ENCODE assay signal across 13 cellular contexts in genomic region chr16:53863861-53864260, GRCh38.
DNase-seq lines count a peak whose midpoint lies in the region; ATAC-seq, FAIRE-seq and TF ChIP-seq lines count a peak whose summit lies in the region.
"Had no signal": no experiment of that assay in that cellular context is flagged by ENCODE, and none has a peak within 500 bp of the region (broad histone marks: within the 10 kb centered on the region; RNA-seq: fewer than 3 reads in every experiment).

No MANE protein-coding gene starts in this region.

- H3K23me2 ChIP-seq in H9 (ENCODE audit: insufficient read length, low read depth, low read length, poor library complexity, severe bottlenecking) = no peaks in the 10 kb centered on the region

- no peaks in the 10 kb centered on the region for H3K27me3 ChIP-seq in H9 (ENCODE audit: insufficient read depth, low read length)
- no peaks in the 10 kb centered on the region for H3K27me3 ChIP-seq in astrocyte (ENCODE audit: insufficient read depth, low read length)
- H3K27me3 ChIP-seq in foreskin keratinocyte = no peaks in the 10 kb centered on the region

- H3K27me3 Mint-ChIP-seq in H9 (ENCODE audit: low read depth) (no peaks in the 10 kb centered on the region), astrocyte (ENCODE audit: low read depth, unreplicated experiment) (no peaks in the 10 kb centered on the region), glutamatergic neuron (ENCODE audit: unreplicated experiment) (no peaks in the 10 kb centered on the region), immature natural killer cell (ENCODE audit: low read depth in 3 of 3) (peaks cover 0 to 6% (median 2%) of the 10 kb centered on the region in 3 donors)

- ATAC-seq in A549 (no peak), foreskin keratinocyte (no peak)

- DNase-seq in A549 (ENCODE audit: low read depth in 1 of 2, low spot score in 1 of 2) (no peak), H9 (no peak), astrocyte (ENCODE audit: low read depth) (no peak), foreskin keratinocyte (no peak), glutamatergic neuron (no peak), amygdala (lab: John Stamatoyannopoulos, UW) (no peak), immature natural killer cell (no peak)
- DNase-seq: COR-L47, GM23248, NCI-H1930, NCI-H526 treated with DMSO at 0.1 percent for 48 hours, SIG-M5 had no signal

- no peak overlapping the region for H4K5ac ChIP-seq in H9 (ENCODE audit: insufficient read length, low read depth, low read length)

- no peak for TF ChIP-seq POLR2A in A549 (IDR thresholded peaks at IDR 0.05; ENCODE audit: low read length)

- no peak overlapping the region for H3K14ac ChIP-seq in H9 (ENCODE audit: insufficient read depth, low read length)

- H3K9me3 Mint-ChIP-seq in H9 = no peaks in the 10 kb centered on the region
- H3K9me3 Mint-ChIP-seq in astrocyte (ENCODE audit: unreplicated experiment) = no peaks in the 10 kb centered on the region
- peaks cover 2% of the 10 kb centered on the region for H3K9me3 Mint-ChIP-seq in glutamatergic neuron (ENCODE audit: unreplicated experiment)
- H3K9me3 Mint-ChIP-seq in immature natural killer cell = no peaks in the 10 kb centered on the region

- no peak overlapping the region for H3K4me3 ChIP-seq in A549
- no peak overlapping the region for H3K4me3 ChIP-seq in astrocyte (ENCODE audit: insufficient read depth, low read depth, low read length)
- H3K4me3 ChIP-seq: GM23248 had no signal

- no peak overlapping the region for H2BK5ac ChIP-seq in H9 (ENCODE audit: insufficient read length, low read length)

- H3K9me3 ChIP-seq in A549 (no peaks in the 10 kb centered on the region), H9 (ENCODE audit: control insufficient read depth, low read depth, low read length) (no peaks in the 10 kb centered on the region), astrocyte (ENCODE audit: insufficient read depth, low read depth, low read length) (no peaks in the 10 kb centered on the region)

- no peak overlapping the region for H2BK120ac ChIP-seq in H9 (ENCODE audit: low read depth, low read length, poor library complexity, severe bottlenecking)

- no peak for TF ChIP-seq EP300 in A549 (IDR thresholded peaks at IDR 0.05)

- no peak overlapping the region for H2BK20ac ChIP-seq in H9 (ENCODE audit: low read depth, low read length, poor library complexity, severe bottlenecking)

- H3K56ac ChIP-seq in H9 (ENCODE audit: insufficient read length, low read depth, low read length) = no peak overlapping the region

- H3K27ac ChIP-seq in A549 = peak overlapping the region; percentile 43 to 64; a peak in 3 of 6 replicates
- no peak overlapping the region for H3K27ac ChIP-seq in H9 (ENCODE audit: insufficient read length, low read depth, low read length)
- H3K27ac ChIP-seq in astrocyte (ENCODE audit: low read depth, low read length) = no peak overlapping the region
- peak overlapping the region; percentile 52 for H3K27ac ChIP-seq in foreskin keratinocyte

- H3T11ph ChIP-seq in H9 (ENCODE audit: low read length) = no peak overlapping the region

- H3K4me1 ChIP-seq in A549 (peaks cover 23% of the 10 kb centered on the region), H9 (ENCODE audit: insufficient read depth, low read length) (peaks cover 3% of the 10 kb centered on the region; the same call in 1 of the 2 replicates), astrocyte (ENCODE audit: insufficient read depth, low read length) (peaks cover 18% of the 10 kb centered on the region), foreskin keratinocyte (peaks cover 18% of the 10 kb centered on the region)

- no peak overlapping the region for H3K9ac ChIP-seq in H9 (ENCODE audit: extremely low read depth, insufficient read length, low read length)
- no peak overlapping the region for H3K9ac ChIP-seq in astrocyte (ENCODE audit: low read length)
- H3K9ac ChIP-seq: GM23248 had no signal

- no peaks in the 10 kb centered on the region for H3K79me1 ChIP-seq in H9 (ENCODE audit: insufficient read depth, low read depth, low read length, poor library complexity, severe bottlenecking)

- no peak overlapping the region for H4K8ac ChIP-seq in H9 (replicated peaks; ENCODE audit: insufficient read length, low read depth, low read length)

- no peak overlapping the region for H2BK12ac ChIP-seq in H9 (ENCODE audit: insufficient read length, low read depth, low read length)

- H4K91ac ChIP-seq in H9 (ENCODE audit: insufficient read length, low read depth, low read length) = no peak overlapping the region

- CTCF ChIA-PET in A549 (lab: Yijun Ruan, JAX) = interaction anchor here (1.5 kb wide), 1 partner anchor 91 kb away, joined by 7 read pairs; no protein-coding TSS in a partner anchor

- H3K36me3 ChIP-seq in astrocyte (ENCODE audit: insufficient read depth, low read length) = no peaks in the 10 kb centered on the region

- no peaks in the 10 kb centered on the region for H3K79me2 ChIP-seq in H9 (ENCODE audit: insufficient read depth, low read length)
- H3K79me2 ChIP-seq in astrocyte (ENCODE audit: insufficient read depth, low read length) = no peaks in the 10 kb centered on the region

- FAIRE-seq in A549 (lab: Jason Lieb, UNC) (no peak), astrocyte (lab: Jason Lieb, UNC) (no peak)
- FAIRE-seq: GM12892 had no signal

- H4K20me1 ChIP-seq in H9 (ENCODE audit: control insufficient read depth, insufficient read depth, insufficient read length) (no peaks in the 10 kb centered on the region), astrocyte (ENCODE audit: insufficient read depth, low read length) (no peaks in the 10 kb centered on the region)

- H3K27ac Mint-ChIP-seq in H9 (peak overlapping the region in 2 of 3 experiments; percentile 59 to 80; a peak in 2 of 7 replicates), astrocyte (ENCODE audit: unreplicated experiment) (peak overlapping the region; percentile 6), glutamatergic neuron (ENCODE audit: unreplicated experiment) (no peak overlapping the region), immature natural killer cell (no peak overlapping the region)

- H3K4me1 Mint-ChIP-seq in H9 (peaks cover 14 to 27% of the 10 kb centered on the region in 2 experiments), astrocyte (ENCODE audit: low read depth, unreplicated experiment) (peaks cover 10% of the 10 kb centered on the region), glutamatergic neuron (ENCODE audit: low read depth, unreplicated experiment) (peaks cover 4% of the 10 kb centered on the region), immature natural killer cell (no peaks in the 10 kb centered on the region)

- H2AFZ ChIP-seq in H9 (ENCODE audit: low read length) (no peak overlapping the region), astrocyte (ENCODE audit: low read depth, low read length) (no peak overlapping the region)
- H2AFZ ChIP-seq: GM23248 had no signal

- WGBS in A549 (ENCODE audit: missing lambda C conversion rate) = 95% methylated on average over 2 of the region's 2 CpGs
- WGBS in H9 (ENCODE audit: extremely low coverage, insufficient read length, low lambda C conversion rate) = no CpG with 5 or more reads among the region's 2 CpGs

- H3K23ac ChIP-seq in H9 (ENCODE audit: insufficient read length, low read depth, low read length) = no peak overlapping the region

- POLR2A ChIA-PET in A549 (lab: Yijun Ruan, JAX) = no interaction called here

- no peak for TF ChIP-seq RAD21 in A549 (conservative IDR thresholded peaks at IDR 0.05 in 1 of 2, IDR thresholded peaks at IDR 0.05 in 1 of 2)

- H3K4me2 ChIP-seq in A549 = no peak overlapping the region
- H3K4me2 ChIP-seq in H9 (ENCODE audit: insufficient read depth, insufficient read length, low read length) = no peak overlapping the region
- no peak overlapping the region for H3K4me2 ChIP-seq in astrocyte (ENCODE audit: low read length)

- H3K4me3 Mint-ChIP-seq in H9 (no peak overlapping the region), astrocyte (ENCODE audit: unreplicated experiment) (no peak overlapping the region), glutamatergic neuron (ENCODE audit: unreplicated experiment) (no peak overlapping the region), immature natural killer cell (no peak overlapping the region)

- TF ChIP-seq CTCF in A549 (IDR thresholded peaks at IDR 0.05) (no peak), H9 (conservative IDR thresholded peaks at IDR 0.05) (no peak), astrocyte (IDR thresholded peaks at IDR 0.05; ENCODE audit: insufficient read depth, low read depth, low read length) (no peak), foreskin keratinocyte (conservative IDR thresholded peaks at IDR 0.05) (no peak), glutamatergic neuron (IDR thresholded peaks at IDR 0.05; ENCODE audit: partially characterized antibody, unreplicated experiment) (no peak)

- H3K36me3 Mint-ChIP-seq in H9 (ENCODE audit: insufficient read depth in 1 of 3, low read depth in 3 of 3) (no peaks in the 10 kb centered on the region; a peak in 1 of 7 replicates), astrocyte (ENCODE audit: low read depth, unreplicated experiment) (peaks cover 5% of the 10 kb centered on the region), glutamatergic neuron (ENCODE audit: unreplicated experiment) (no peaks in the 10 kb centered on the region), immature natural killer cell (peaks cover 4 to 34% (median 25%) of the 10 kb centered on the region in 3 donors)

- no peak overlapping the region for H3K4ac ChIP-seq in H9 (ENCODE audit: low read depth, low read length)

- no peak overlapping the region for H2BK15ac ChIP-seq in H9 (ENCODE audit: low read depth, low read length)

- no peak overlapping the region for H3K18ac ChIP-seq in H9 (ENCODE audit: insufficient read length, low read depth, low read length)

- H2AK5ac ChIP-seq in H9 (ENCODE audit: insufficient read length, low read length) = no peak overlapping the region

TF ChIP-seq in A549, 52 proteins besides CTCF, POLR2A, EP300 and RAD21 (continues in another document):
- TF ChIP-seq SMC3 (IDR thresholded peaks at IDR 0.05) (no peak), CBX8 (IDR thresholded peaks at IDR 0.05) (no peak), CHD4 (IDR thresholded peaks at IDR 0.05; ENCODE audit: borderline replicate concordance) (no peak), JUNB (IDR thresholded peaks at IDR 0.05) (no peak), PHF8 (IDR thresholded peaks at IDR 0.05; ENCODE audit: borderline replicate concordance, low read depth) (no peak), CHD2 (IDR thresholded peaks at IDR 0.05; ENCODE audit: low read length, partially characterized antibody) (no peak), ZSCAN20 (CRISPR knock-in tag; IDR thresholded peaks at IDR 0.05) (no peak), MYC (IDR thresholded peaks at IDR 0.05; ENCODE audit: borderline replicate concordance, low read length) (no peak), ZC3H11A (IDR thresholded peaks at IDR 0.05) (no peak), ATOH8 (CRISPR knock-in tag; IDR thresholded peaks at IDR 0.05; ENCODE audit: low read depth) (no peak)

Comparison
In these comparisons a context has a peak if more than half of its experiments do, and no peak if none do; other contexts are left out.
1. H3K27ac ChIP-seq: peak in A549 (2 of 2) and foreskin keratinocyte (single experiment); none in H9 (single experiment) and astrocyte (single experiment).
2. H3K27ac Mint-ChIP-seq: peak in H9 (2 of 3) and astrocyte (single experiment); none in glutamatergic neuron (single experiment) and immature natural killer cell (0 of 6).